Comparison of ENCODE assay signal across 8 cellular contexts in genomic region chr12:28190321-28191017, GRCh38. TPM values are rescaled to one million over a fixed set of nuclear protein-coding genes. Genes with fewer than 3 reads are reported as not detected.
A peak's percentile ranks its signal among the peaks of the same experiment; 100 is the strongest.
DNase-seq lines count a peak whose midpoint lies in the region; ATAC-seq and TF ChIP-seq lines count a peak whose summit lies in the region.

Gene CCDC91 (plus strand): TSS chr12:28190456. CDS start chr12:28257216, 66,760 bp downstream.

- H4K8ac ChIP-seq in H9 (replicated peaks; ENCODE audit: insufficient read length, low read depth, low read length), result peak within 1 kb of the TSS; percentile 46

- no peak within 1 kb of the TSS for H3K56ac ChIP-seq in H9 (ENCODE audit: insufficient read length, low read depth, low read length)

- H4K5ac ChIP-seq in H9 (ENCODE audit: insufficient read length, low read depth, low read length), result no peak within 1 kb of the TSS

- peak within 1 kb of the TSS; percentile 49 to 98 (median 91); a peak in 4 of 7 replicates for H3K27ac Mint-ChIP-seq in H9

- H3K9me2 ChIP-seq in Loucy (replicated peaks; ENCODE audit: low read depth, low read length), result no peaks in the 10 kb centered on the region

- H3K18ac ChIP-seq in H9 (ENCODE audit: insufficient read length, low read depth, low read length), result peak within 1 kb of the TSS; percentile 96

- no peak within 1 kb of the TSS for H3K23ac ChIP-seq in H9 (ENCODE audit: insufficient read length, low read depth, low read length)

- H3K27ac ChIP-seq in H9 (ENCODE audit: insufficient read length, low read depth, low read length) (no peak within 1 kb of the TSS), gastroesophageal sphincter (peak within 1 kb of the TSS; percentile 96 to 99 (median 98)), suprapubic skin (peak within 1 kb of the TSS; percentile 98)

- in situ Hi-C loops in SK-MEL-5 (cut with HindIII; ENCODE audit: low pct_unique_long_range_greater_than_20kb, low sequenced_read_pairs), result no loop called here

- peaks cover 10% of the 10 kb centered on the region; the same call in 1 of the 2 replicates for H3F3A ChIP-seq in Loucy (ENCODE audit: low read depth)

- no peaks in the 10 kb centered on the region; the same call in 1 of the 2 replicates for H3K27me3 Mint-ChIP-seq in H9 (ENCODE audit: low read depth)

- H4K91ac ChIP-seq in H9 (ENCODE audit: insufficient read length, low read depth, low read length), result no peak within 1 kb of the TSS

- peak within 1 kb of the TSS; percentile 90 to 95 for H3K4me3 Mint-ChIP-seq in H9

- peaks cover 8% of the 10 kb centered on the region for H3K23me2 ChIP-seq in H9 (ENCODE audit: insufficient read length, low read depth, low read length, poor library complexity, severe bottlenecking)

- ATAC-seq in gastroesophageal sphincter, result peak; percentile 92

- DNase-seq in GF-D8 (lab: John Stamatoyannopoulos, UW) (peak; percentile 67), H9 (peak; percentile 91), SK-MEL-5 (ENCODE audit: low read depth, low spot score) (peak; percentile 82), nucleus accumbens (lab: John Stamatoyannopoulos, UW) (peak in 55 of 56 donors; percentile 11 to 89 (median 73)), suprapubic skin (ENCODE audit: low spot score in 2 of 2) (peak; percentile 93 to 96)
- DNase-seq in activated naive CD4-positive, alpha-beta T cell treated with Interleukin-2 at 50 U/mL for 16 hours, result peak; percentile 92

- peaks cover 16% of the 10 kb centered on the region; the same call in 1 of the 2 replicates for H3K79me2 ChIP-seq in H9 (ENCODE audit: insufficient read depth, low read length)
- peaks cover 19% of the 10 kb centered on the region for H3K79me2 ChIP-seq in Loucy (ENCODE audit: insufficient read depth, low read length)

- TF ChIP-seq POLR2A in gastroesophageal sphincter (IDR thresholded peaks at IDR 0.05) (peak; percentile 52 to 57), suprapubic skin (IDR thresholded peaks at IDR 0.05) (peak in 1 of 2 donors; percentile 61)

- H2BK12ac ChIP-seq in H9 (ENCODE audit: insufficient read length, low read depth, low read length), result no peak within 1 kb of the TSS

- peak within 1 kb of the TSS; percentile 90 for H3K4me3 ChIP-seq in Loucy (ENCODE audit: low read length, poor library complexity, severe bottlenecking)
- H3K4me3 ChIP-seq in gastroesophageal sphincter, result peak within 1 kb of the TSS; percentile 91 to 93
- H3K4me3 ChIP-seq in suprapubic skin, result peak within 1 kb of the TSS; percentile 84

- H3K36me3 Mint-ChIP-seq in H9 (ENCODE audit: insufficient read depth in 1 of 3, low read depth in 3 of 3), result peaks cover 16 to 40% (median 33%) of the 10 kb centered on the region in 3 experiments

- H3K4me2 ChIP-seq in H9 (ENCODE audit: insufficient read depth, insufficient read length, low read length) (peak within 1 kb of the TSS; percentile 92), Loucy (ENCODE audit: low read depth, low read length, poor library complexity, severe bottlenecking) (peak within 1 kb of the TSS; percentile 77)

- H3K36me3 ChIP-seq in Loucy (ENCODE audit: insufficient read depth, low read length) (no peaks in the 10 kb centered on the region), gastroesophageal sphincter (peaks cover 0 to 9% of the 10 kb centered on the region in 2 donors), suprapubic skin (no peaks in the 10 kb centered on the region)

- H2AFZ ChIP-seq in H9 (ENCODE audit: low read length) (peak within 1 kb of the TSS; percentile 46), Loucy (ENCODE audit: low read length) (peak within 1 kb of the TSS; percentile 94)

- H3K4ac ChIP-seq in H9 (ENCODE audit: low read depth, low read length), result no peak within 1 kb of the TSS; the same call in 1 of the 2 replicates

- no peak for TF ChIP-seq EP300 in gastroesophageal sphincter (IDR thresholded peaks at IDR 0.05)
- TF ChIP-seq EP300 in suprapubic skin (IDR thresholded peaks at IDR 0.05), result no peak

- H4K20me1 ChIP-seq in H9 (ENCODE audit: control insufficient read depth, insufficient read depth, insufficient read length) (no peaks in the 10 kb centered on the region), Loucy (ENCODE audit: insufficient read depth, low read length, poor library complexity, severe bottlenecking) (peaks cover 22% of the 10 kb centered on the region)

- H3T11ph ChIP-seq in H9 (ENCODE audit: low read length), result no peak within 1 kb of the TSS

- no peak within 1 kb of the TSS for H2BK20ac ChIP-seq in H9 (ENCODE audit: low read depth, low read length, poor library complexity, severe bottlenecking)

- peaks cover 2% of the 10 kb centered on the region; the same call in 1 of the 2 replicates for H3K4me1 ChIP-seq in H9 (ENCODE audit: insufficient read depth, low read length)
- peaks cover 39% of the 10 kb centered on the region for H3K4me1 ChIP-seq in Loucy (ENCODE audit: insufficient read depth, low read length, poor library complexity, severe bottlenecking)
- peaks cover 0 to 24% (median 7%) of the 10 kb centered on the region in 3 donors for H3K4me1 ChIP-seq in gastroesophageal sphincter
- peaks cover 18% of the 10 kb centered on the region for H3K4me1 ChIP-seq in suprapubic skin

- no peak within 1 kb of the TSS for H2BK15ac ChIP-seq in H9 (ENCODE audit: low read depth, low read length)

- H2BK5ac ChIP-seq in H9 (ENCODE audit: insufficient read length, low read length), result no peak within 1 kb of the TSS

- no peak for TF ChIP-seq CTCF in H9 (conservative IDR thresholded peaks at IDR 0.05)
- TF ChIP-seq CTCF in Loucy (conservative IDR thresholded peaks at IDR 0.05; ENCODE audit: low read length), result no peak
- peak in 3 of 4 experiments; percentile 11 to 37 (median 31) for TF ChIP-seq CTCF in gastroesophageal sphincter (IDR thresholded peaks at IDR 0.05)
- TF ChIP-seq CTCF in suprapubic skin (IDR thresholded peaks at IDR 0.05), result no peak

- H2AK5ac ChIP-seq in H9 (ENCODE audit: insufficient read length, low read length), result no peak within 1 kb of the TSS

- H2BK120ac ChIP-seq in H9 (ENCODE audit: low read depth, low read length, poor library complexity, severe bottlenecking), result no peak within 1 kb of the TSS

- peak within 1 kb of the TSS; percentile 96 for H3K14ac ChIP-seq in H9 (ENCODE audit: insufficient read depth, low read length)

- H3K79me1 ChIP-seq in H9 (ENCODE audit: insufficient read depth, low read depth, low read length, poor library complexity, severe bottlenecking), result no peaks in the 10 kb centered on the region

- H3K9ac ChIP-seq in H9 (ENCODE audit: extremely low read depth, insufficient read length, low read length) (peak within 1 kb of the TSS; percentile 72), Loucy (ENCODE audit: low read depth, low read length, poor library complexity, severe bottlenecking) (peak within 1 kb of the TSS; percentile 77)

- H3K9me3 ChIP-seq in H9 (ENCODE audit: control insufficient read depth, low read depth, low read length) (no peaks in the 10 kb centered on the region), Loucy (ENCODE audit: insufficient read depth, low read depth, low read length) (no peaks in the 10 kb centered on the region), gastroesophageal sphincter (peaks cover 0 to 8% (median 0%) of the 10 kb centered on the region in 3 donors), suprapubic skin (no peaks in the 10 kb centered on the region)

- peaks cover 25 to 27% of the 10 kb centered on the region in 2 experiments for H3K4me1 Mint-ChIP-seq in H9

- H3K9me3 Mint-ChIP-seq in H9, result peaks cover 9 to 21% of the 10 kb centered on the region in 2 experiments

- no CpG with 5 or more reads among the region's 72 CpGs for WGBS in H9 (ENCODE audit: extremely low coverage, insufficient read length, low lambda C conversion rate)
- 1% methylated on average over 15 of the region's 72 CpGs; no CpG with 5 or more reads in 1 of the 2 donors for WGBS in gastroesophageal sphincter (ENCODE audit: low coverage in 1 of 2), 2 donors
- under 1% methylated on average over 18 of the region's 72 CpGs for WGBS in suprapubic skin

- no peaks in the 10 kb centered on the region for H3K27me3 ChIP-seq in H9 (ENCODE audit: insufficient read depth, low read length)
- no peaks in the 10 kb centered on the region for H3K27me3 ChIP-seq in Loucy (ENCODE audit: insufficient read depth, low read length, poor library complexity, severe bottlenecking)
- H3K27me3 ChIP-seq in gastroesophageal sphincter, result no peaks in the 10 kb centered on the region
- no peaks in the 10 kb centered on the region for H3K27me3 ChIP-seq in suprapubic skin

RNA-seq across cellular contexts. Expression of gene CCDC91, which starts in this region (rescaled TPM):
- total RNA-seq in H9 (2021) (19.6 and 22.7 TPM in 2 replicates), gastroesophageal sphincter (10 to 100 TPM; 53.1 to 93.4 (median 64.0) TPM), suprapubic skin (10 to 100 TPM; 19.0 to 38.1 (median 23.1) TPM)
- total RNA-seq in SK-MEL-5 (2014; rRNA removed; shearing (Covaris generic)), result 22.7 and 36.6 TPM in 2 replicates
- 21.2 and 27.9 TPM in 2 replicates for polyA plus RNA-seq in SK-MEL-5 (2015; cell fraction: cytosol; rRNA removed)
- polyA plus RNA-seq in SK-MEL-5 (2015; cell fraction: nucleus; rRNA removed), result 13.8 and 15.7 TPM in 2 replicates

Comparison
In these comparisons a context has a peak if more than half of its experiments do, and no peak if none do; other contexts are left out.
1. CTCF ChIP-seq: peak in gastroesophageal sphincter (3 of 4); none in H9 (single experiment), Loucy (single experiment) and suprapubic skin (0 of 2).
2. Peak in every context shown above with its lines, with median percentiles within 50 percentile points of each other: DNase-seq and H3K4me3 ChIP-seq.